Comparison of ENCODE assay signal across 8 cellular contexts in genomic region chr21:10368323-10368798, GRCh38.
DNase-seq lines count a peak whose midpoint lies in the region; ATAC-seq, FAIRE-seq and TF ChIP-seq lines count a peak whose summit lies in the region.
"Not testable (repeated sequence)": the region's sequence is repeated elsewhere in the genome, so short reads cannot be mapped to it uniquely, and the experiment has no call there.

No MANE protein-coding gene starts in this region.

- H3K4me3 ChIP-seq in BE2C (ENCODE audit: low read depth, low read length); pancreas: not testable (repeated sequence)

- ATAC-seq in T-cell (replicated peaks in 1 of 4) (peak in 3 of 4 experiments; percentile 18 to 28 (median 26)), foreskin keratinocyte (peak; percentile 17), pancreas (peak in 3 of 4 donors; percentile 16 to 36 (median 28))
- ATAC-seq in stimulated activated naive CD8-positive, alpha-beta T cell treated with anti-CD3 and anti-CD28 coated beads, Interleukin-15, Interleukin-2, amounts not matched to agents 100 U/mL and 50 U/mL, for 24 hours: peak; percentile 34

- not testable (repeated sequence) for H3K4me1 Mint-ChIP-seq in T-cell

- H3K36me3 Mint-ChIP-seq in T-cell: not testable (repeated sequence)

- not testable (repeated sequence) for FAIRE-seq in pancreas (lab: Jason Lieb, UNC)

- DNase-seq in BE2C (peak; percentile 31), T-cell (peak in 1 of 34 experiments; percentile 47), activated gamma-delta T cell treated with Interleukin-2 at 50 U/mL for 16 hours (peak; percentile 11), islet precursor cell (peak; percentile 56), medulla oblongata (ENCODE audit: extremely low spot score) (peak; percentile 17), pancreas (peak in 2 of 6 donors; percentile 70 to 89)
- DNase-seq in foreskin keratinocyte; stimulated activated naive CD8-positive, alpha-beta T cell treated with anti-CD3 and anti-CD28 coated beads, Interleukin-15, Interleukin-2, amounts not matched to agents 100 U/mL and 50 U/mL, for 24 hours: not testable (repeated sequence)

- H3K9me3 Mint-ChIP-seq in T-cell: not testable (repeated sequence)

- not testable (repeated sequence) for H3K4me1 ChIP-seq in BE2C, foreskin keratinocyte, pancreas

- H3K9me3 ChIP-seq in BE2C, pancreas: not testable (repeated sequence)

- H3K4me3 Mint-ChIP-seq in T-cell: not testable (repeated sequence)

- POLR2A ChIA-PET in T-cell (lab: Charles Lee): not testable (repeated sequence)

- not testable (repeated sequence) for H3K36me3 ChIP-seq in BE2C, pancreas

- not testable (repeated sequence) for TF ChIP-seq CTCF in BE2C (IDR thresholded peaks at IDR 0.05; ENCODE audit: low read depth, low read length); foreskin keratinocyte (conservative IDR thresholded peaks at IDR 0.05); pancreas (IDR thresholded peaks at IDR 0.05)

- not testable (repeated sequence) for H3K27ac ChIP-seq in foreskin keratinocyte, pancreas

- WGBS in pancreas, 2 donors: 62 to 63% methylated on average over 15 of the region's 16 CpGs

- H3K27me3 Mint-ChIP-seq in T-cell: not testable (repeated sequence)

- CTCF ChIA-PET in T-cell (lab: Charles Lee): not testable (repeated sequence)

- not testable (repeated sequence) for H3K27ac Mint-ChIP-seq in T-cell

- intact Hi-C loops in pancreas (cut with DNase I): not testable (repeated sequence)

- H3K27me3 ChIP-seq in BE2C, foreskin keratinocyte, pancreas: not testable (repeated sequence)
